In genomic region chr6:1384549-1385128, GRCh38 we compare ENCODE assay signal across 19 cellular contexts. TPM values are rescaled to one million over a fixed set of nuclear protein-coding genes. Genes with fewer than 3 reads are reported as not detected.
DNase-seq lines count a peak whose midpoint lies in the region; ATAC-seq and TF ChIP-seq lines count a peak whose summit lies in the region.
"Had no signal": no experiment of that assay in that cellular context is flagged by ENCODE, and none has a peak within 500 bp of the region (broad histone marks: within the 10 kb centered on the region; RNA-seq: fewer than 3 reads in every experiment).

No MANE protein-coding gene starts in this region.

- H3K36me3 Mint-ChIP-seq in nephron progenitor cell (ENCODE audit: low read depth) = no peaks in the 10 kb centered on the region
- H3K36me3 Mint-ChIP-seq: memory B cell had no signal

- H3K4me3 ChIP-seq in SJSA1 (peak overlapping the region; percentile 25), fibroblast of lung (replicated peaks in 1 of 4; ENCODE audit: control extremely low read depth in 1 of 4, insufficient read depth in 1 of 4, low read depth in 3 of 4, low read length in 4 of 4) (peak overlapping the region in 3 of 4 experiments; percentile 2 to 99 (median 17))

- H3K4me2 ChIP-seq in fibroblast of lung (ENCODE audit: extremely low read depth, insufficient read depth, low read length) = peak overlapping the region; percentile 77

- ATAC-seq in GM18909 (IDR thresholded peaks at IDR 0.05; ENCODE audit: poor library complexity, unreplicated experiment) = no peak
- ATAC-seq: right cardiac atrium, T-helper 17 cell had no signal

- H3K9me3 ChIP-seq in ES-I3 (ENCODE audit: control insufficient read depth, insufficient read depth, low read length) (no peaks in the 10 kb centered on the region), SJSA1 (replicated peaks) (peaks cover 2% of the 10 kb centered on the region; the same call in 1 of the 2 replicates), fibroblast of lung (ENCODE audit: control insufficient read depth, insufficient read depth, low read depth, low read length) (no peaks in the 10 kb centered on the region)
- H3K9me3 ChIP-seq: neutrophil had no signal

- no peaks in the 10 kb centered on the region for H4K20me1 ChIP-seq in fibroblast of lung (ENCODE audit: control insufficient read depth, extremely low read depth, insufficient read depth, low read length)

- H3K4me3 Mint-ChIP-seq in nephron progenitor cell = peak overlapping the region; percentile 30
- H3K4me3 Mint-ChIP-seq: memory B cell had no signal

- H3K27me3 Mint-ChIP-seq in nephron progenitor cell (ENCODE audit: low read depth, poor library complexity) = peaks cover 97% of the 10 kb centered on the region

- H3K9ac ChIP-seq in ES-I3 (ENCODE audit: low read depth, low read length) (peak overlapping the region; percentile 16; the same call in 1 of the 2 replicates), fibroblast of lung (ENCODE audit: insufficient read depth, low read length) (no peak overlapping the region)

- H3K9me3 Mint-ChIP-seq in nephron progenitor cell = no peaks in the 10 kb centered on the region
- H3K9me3 Mint-ChIP-seq: memory B cell had no signal

- H3K27ac Mint-ChIP-seq in nephron progenitor cell = no peak overlapping the region
- H3K27ac Mint-ChIP-seq: memory B cell, T-helper 17 cell had no signal

- H3K36me3 ChIP-seq in ES-I3 (ENCODE audit: insufficient read depth, low read length) (no peaks in the 10 kb centered on the region), SJSA1 (peaks cover 38% of the 10 kb centered on the region), fibroblast of lung (ENCODE audit: control insufficient read depth, insufficient read depth, low read length) (no peaks in the 10 kb centered on the region)
- H3K36me3 ChIP-seq: neutrophil had no signal

- no peaks in the 10 kb centered on the region for H3K27me3 ChIP-seq in SJSA1 (replicated peaks)
- no peaks in the 10 kb centered on the region for H3K27me3 ChIP-seq in fibroblast of lung (ENCODE audit: control insufficient read depth, insufficient read depth, low read length)

- H3K4me1 Mint-ChIP-seq in nephron progenitor cell = peaks cover 44% of the 10 kb centered on the region

- H2AFZ ChIP-seq in fibroblast of lung (ENCODE audit: low read length) = no peak overlapping the region

- H3K79me2 ChIP-seq in fibroblast of lung (ENCODE audit: control insufficient read depth, insufficient read depth, low read length) = peaks cover 53% of the 10 kb centered on the region

- DNase-seq in SJSA1 (ENCODE audit: low read depth in 1 of 2, low spot score in 2 of 2) (peak; percentile 76 to 90), fibroblast of lung (ENCODE audit: low read depth in 2 of 2) (peak in 1 of 2 donors; percentile 28), nephron progenitor cell (peak; percentile 25), KG1 (lab: John Stamatoyannopoulos, UW) (no peak), substantia nigra (lab: John Stamatoyannopoulos, UW) (no peak)
- no peak for DNase-seq in stimulated activated CD4-positive, alpha-beta T cell treated with anti-CD3 and anti-CD28 coated beads, Interleukin-1b, Interleukin-23, amount 100 ng/mL, for 48 hours
- DNase-seq: activated CD4-positive, CD25-positive, alpha-beta regulatory T cell; anterior cingulate cortex; DND-41; KBM-7; NCI-H510A treated with DMSO at 0.1 percent for 48 hours; right cardiac atrium; Right ventricle myocardium superior; stimulated activated CD4-positive, alpha-beta T cell treated with anti-CD3 and anti-CD28 coated beads, Interleukin-2, amount 100 ng/mL, for 24 hours; T-helper 17 cell had no signal

- H3K4me1 ChIP-seq in ES-I3 (ENCODE audit: insufficient read depth, low read length) (peaks cover 17% of the 10 kb centered on the region), SJSA1 (replicated peaks) (peaks cover 69% of the 10 kb centered on the region), fibroblast of lung (ENCODE audit: control insufficient read depth, extremely low read depth, insufficient read depth, low read length) (peaks cover 16% of the 10 kb centered on the region)

- no peak for TF ChIP-seq CTCF in fibroblast of lung (conservative IDR thresholded peaks at IDR 0.05 in 1 of 2, IDR thresholded peaks at IDR 0.05 in 1 of 2; ENCODE audit: low read depth in 1 of 2, low read length in 2 of 2)
- no peak for TF ChIP-seq CTCF in nephron progenitor cell (IDR thresholded peaks at IDR 0.05)

- peak overlapping the region; percentile 89 for H3K27ac ChIP-seq in SJSA1
- peak overlapping the region; percentile 85 for H3K27ac ChIP-seq in fibroblast of lung (ENCODE audit: insufficient read depth, low read length)
- no peak overlapping the region for H3K27ac ChIP-seq in substantia nigra (ENCODE audit: low read depth, low read length, poor library complexity, severe bottlenecking)
- H3K27ac ChIP-seq: neutrophil had no signal

RNA-seq across cellular contexts. Expression of gene FOXF2, which starts 4.7 kb away (rescaled TPM):
- 48.2 and 51.6 TPM in 2 replicates for total RNA-seq in SJSA1 (2014; rRNA removed; shearing (Covaris generic))
- total RNA-seq in fibroblast of lung = 29.3 and 32.9 TPM in 2 replicates
- 42.5 and 51.7 TPM in 2 replicates for polyA plus RNA-seq in fibroblast of lung
- 43.8 and 52.1 TPM in 2 replicates for polyA plus RNA-seq in fibroblast of lung (2012)
- 51.3 and 72.9 TPM in 2 replicates for polyA minus RNA-seq in fibroblast of lung (ENCODE audit: low replicate concordance)
- total RNA-seq: T-helper 17 cell had no signal

Comparison
In these comparisons a context has a peak if more than half of its experiments do, and no peak if none do; other contexts are left out.
1. DNase-seq: peak in SJSA1 (2 of 2) and nephron progenitor cell (single experiment); none in stimulated activated CD4-positive, alpha-beta T cell treated with anti-CD3 and anti-CD28 coated beads, Interleukin-1b, Interleukin-23, amount 100 ng/mL, for 48 hours (single experiment), KG1 (single experiment) and substantia nigra (0 of 49).